10 cellular contexts compared by ENCODE assay signal in the genomic region with DNA sequence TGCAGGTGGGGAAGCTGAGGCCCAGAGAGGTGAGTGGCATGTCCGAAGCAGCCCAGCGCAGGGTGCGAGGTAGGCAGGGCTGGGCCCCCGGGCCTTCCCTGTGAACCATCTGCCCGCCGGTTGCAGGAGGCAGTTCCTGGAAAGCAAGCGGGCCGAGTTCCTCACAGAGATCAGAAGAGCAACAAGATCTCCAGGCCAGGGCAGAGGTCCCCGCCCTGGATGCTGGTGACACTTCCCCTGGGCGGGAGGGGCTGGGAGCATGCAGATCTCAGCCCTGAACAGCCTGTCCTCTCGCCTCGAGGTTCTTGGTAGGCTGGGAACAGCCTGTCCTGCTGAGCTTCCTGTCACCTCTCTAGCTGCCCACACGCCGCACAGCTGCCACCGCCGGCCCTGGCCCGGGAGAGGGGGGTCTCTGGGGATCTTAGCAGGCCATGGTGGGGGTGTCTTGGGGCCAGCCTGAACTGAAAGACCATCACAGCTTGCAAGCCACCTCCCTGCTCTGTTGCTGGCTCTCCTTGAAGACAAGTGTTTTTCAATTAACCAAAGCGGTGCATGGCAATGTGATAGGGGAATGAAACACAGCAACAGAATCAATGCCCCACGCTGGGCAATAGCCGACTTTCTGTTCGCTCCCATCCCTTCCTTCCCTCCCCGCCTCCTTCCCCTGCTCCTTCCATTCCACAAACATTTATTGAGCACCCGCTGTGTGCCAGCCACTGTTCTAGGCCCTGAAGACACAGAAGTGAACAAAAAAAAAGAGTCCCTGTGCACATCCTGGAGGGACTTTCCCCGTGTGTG. TPM values are rescaled to one million over a fixed set of nuclear protein-coding genes. Genes with fewer than 3 reads are reported as not detected.
A peak's percentile ranks its signal among the peaks of the same experiment; 100 is the strongest.
DNase-seq lines count a peak whose midpoint lies in the region; ATAC-seq and TF ChIP-seq lines count a peak whose summit lies in the region.
"Had no signal": no experiment of that assay in that cellular context is flagged by ENCODE, and none has a peak within 500 bp of the region (broad histone marks: within the 10 kb centered on the region; RNA-seq: fewer than 3 reads in every experiment).

No MANE protein-coding gene starts in this region.

- no peak overlapping the region for H3K9ac ChIP-seq in HCT116 (ENCODE audit: low read length)
- peak overlapping the region in 1 of 2 donors; percentile 24 for H3K9ac ChIP-seq in mucosa of rectum (ENCODE audit: low read depth in 1 of 2, low read length in 2 of 2)

- BruUV-seq in HCT116 (replicated peaks; lab: Mats Ljungman, UMichigan), result no TSS peak

- TF ChIP-seq CTCF in CD4-positive, alpha-beta T cell (IDR thresholded peaks at IDR 0.05), result no peak
- TF ChIP-seq CTCF in HCT116 (IDR thresholded peaks at IDR 0.05 in 2 of 3, conservative IDR thresholded peaks at IDR 0.05 in 1 of 3; ENCODE audit: borderline replicate concordance in 1 of 3, insufficient read depth in 1 of 3, low read depth in 2 of 3, low read length in 2 of 3) (no peak), adrenal gland (IDR thresholded peaks at IDR 0.05) (no peak), suprapubic skin (IDR thresholded peaks at IDR 0.05) (no peak)

- H3K4me1 Mint-ChIP-seq in CD4-positive, alpha-beta T cell (ENCODE audit: low read depth), result peaks cover 38% of the 10 kb centered on the region
- H3K4me1 Mint-ChIP-seq in T-helper 2 cell treated with Interferon-gamma antibody and Interleukin-4, amounts not matched to agents 5 μg/mL and 100 μg/mL, for 36 hours (ENCODE audit: low read depth), result peaks cover 61% of the 10 kb centered on the region

- intact Hi-C loops in CD4-positive, alpha-beta T cell (cut with DNase I, micrococcal nuclease), result loop anchor here in 1 of 2 experiments (10.0 kb wide), 1 partner anchor 131 kb away; no protein-coding TSS in a partner anchor
- intact Hi-C loops in HCT116 (cut with micrococcal nuclease) (no loop called here), adrenal gland (cut with DNase I) (loop anchor here in 1 of 2 donors (10.0 kb wide), 1 partner anchor 59 kb away; no protein-coding TSS in a partner anchor)

- H3K4me3 Mint-ChIP-seq in CD4-positive, alpha-beta T cell, result peak overlapping the region; percentile 84
- H3K4me3 Mint-ChIP-seq in T-helper 2 cell treated with Interferon-gamma antibody and Interleukin-4, amounts not matched to agents 5 μg/mL and 100 μg/mL, for 36 hours, result peak overlapping the region; percentile 85

- peak overlapping the region; percentile 99 for H3K27ac Mint-ChIP-seq in CD4-positive, alpha-beta T cell
- H3K27ac Mint-ChIP-seq in T-helper 2 cell treated with Interferon-gamma antibody and Interleukin-4, amounts not matched to agents 5 μg/mL and 100 μg/mL, for 36 hours, result peak overlapping the region; percentile 98

- H3K4me3 ChIP-seq in HCT116 (replicated peaks in 1 of 2; ENCODE audit: low read depth in 1 of 2, low read length in 2 of 2), result no peak overlapping the region
- no peak overlapping the region for H3K4me3 ChIP-seq in adrenal gland
- H3K4me3 ChIP-seq in mucosa of rectum (ENCODE audit: low read length in 2 of 2), result no peak overlapping the region
- no peak overlapping the region for H3K4me3 ChIP-seq in suprapubic skin

- H3K4me1 ChIP-seq in HCT116 (ENCODE audit: control insufficient read depth in 1 of 2, insufficient read depth in 2 of 2, low read length in 2 of 2) (no peaks in the 10 kb centered on the region), adrenal gland (replicated peaks in 1 of 2) (peaks cover 11 to 33% of the 10 kb centered on the region in 2 donors), mucosa of rectum (ENCODE audit: control insufficient read depth in 2 of 2, insufficient read depth in 2 of 2, low read length in 2 of 2) (peaks cover 0 to 9% of the 10 kb centered on the region in 2 donors), suprapubic skin (peaks cover 29% of the 10 kb centered on the region)

- H3K36me3 ChIP-seq in HCT116 (ENCODE audit: control insufficient read depth in 1 of 2, insufficient read depth in 2 of 2, low read length in 2 of 2), result no peaks in the 10 kb centered on the region
- H3K36me3 ChIP-seq in adrenal gland (replicated peaks in 1 of 2), result no peaks in the 10 kb centered on the region
- H3K36me3 ChIP-seq in mucosa of rectum (ENCODE audit: control insufficient read depth in 2 of 2, insufficient read depth in 2 of 2, low read length in 2 of 2), result no peaks in the 10 kb centered on the region
- H3K36me3 ChIP-seq in suprapubic skin, result no peaks in the 10 kb centered on the region

- POLR2A ChIA-PET in CD4-positive, alpha-beta T cell (lab: Charles Lee), result interaction anchor here (0.7 to 5.2 kb wide), 14 partner anchors 9 to 519 kb away, joined by 3 to 195 read pairs (median 6); a partner anchor contains a TSS
- POLR2A ChIA-PET in HCT116 (lab: Charles Lee), result no interaction called here

- no peak overlapping the region for H2AFZ ChIP-seq in HCT116 (ENCODE audit: low read depth, low read length, poor library complexity, severe bottlenecking)

- H3K27me3 Mint-ChIP-seq in CD4-positive, alpha-beta T cell, result no peaks in the 10 kb centered on the region
- H3K27me3 Mint-ChIP-seq in T-helper 2 cell treated with Interferon-gamma antibody and Interleukin-4, amounts not matched to agents 5 μg/mL and 100 μg/mL, for 36 hours (ENCODE audit: low read depth), result no peaks in the 10 kb centered on the region

- CTCF ChIA-PET in CD4-positive, alpha-beta T cell (lab: Charles Lee), result interaction anchor here (1.0 to 2.3 kb wide), 3 partner anchors 28 to 106 kb away, joined by 3 to 24 read pairs (median 4); a partner anchor contains a TSS
- CTCF ChIA-PET in HCT116 (lab: Charles Lee), result no interaction called here

- H3K9me2 ChIP-seq in HCT116 (ENCODE audit: insufficient read depth), result no peaks in the 10 kb centered on the region

- no peak overlapping the region for H3K4me2 ChIP-seq in HCT116 (ENCODE audit: low read length)

- H3K27ac ChIP-seq in CD4-positive, alpha-beta T cell (ENCODE audit: low read depth, low read length), result peak overlapping the region; percentile 91
- no peak overlapping the region for H3K27ac ChIP-seq in HCT116 (ENCODE audit: low read depth, low read length)
- H3K27ac ChIP-seq in adrenal gland, result peak overlapping the region; percentile 16 to 84 (median 51)
- peak overlapping the region; percentile 67 to 71 for H3K27ac ChIP-seq in mucosa of rectum (ENCODE audit: low read depth in 2 of 2, low read length in 2 of 2)
- peak overlapping the region; percentile 66 for H3K27ac ChIP-seq in suprapubic skin

- no peak for TF ChIP-seq EP300 in suprapubic skin (IDR thresholded peaks at IDR 0.05)

- RAD21 ChIA-PET in HCT116 (lab: Charles Lee; ENCODE audit: low non-redundant PET in 1 of 2, low total read pairs in 2 of 2, uncharacterized antibody in 2 of 2, unreplicated experiment in 2 of 2), result no interaction called here

- no peaks in the 10 kb centered on the region for H3K36me3 Mint-ChIP-seq in CD4-positive, alpha-beta T cell (ENCODE audit: low read depth)
- peaks cover under 1% of the 10 kb centered on the region for H3K36me3 Mint-ChIP-seq in T-helper 2 cell treated with Interferon-gamma antibody and Interleukin-4, amounts not matched to agents 5 μg/mL and 100 μg/mL, for 36 hours (ENCODE audit: low read depth)

- H3K9me3 ChIP-seq in CD4-positive, alpha-beta T cell (ENCODE audit: control insufficient read depth, low read length), result no peaks in the 10 kb centered on the region
- H3K9me3 ChIP-seq in HCT116 (ENCODE audit: control insufficient read depth in 1 of 2, insufficient read depth in 1 of 2, low read depth in 1 of 2, low read length in 2 of 2) (peaks cover 0 to under 1% of the 10 kb centered on the region in 2 experiments; a peak in 1 of 4 replicates), adrenal gland (replicated peaks in 1 of 3) (no peaks in the 10 kb centered on the region), mucosa of rectum (ENCODE audit: control insufficient read depth in 2 of 2, low read length in 2 of 2) (no peaks in the 10 kb centered on the region), suprapubic skin (no peaks in the 10 kb centered on the region)

- H3K27me3 ChIP-seq in CD4-positive, alpha-beta T cell (ENCODE audit: control insufficient read depth, insufficient read depth, low read length), result no peaks in the 10 kb centered on the region
- H3K27me3 ChIP-seq in HCT116 (ENCODE audit: insufficient read depth, low read length), result no peaks in the 10 kb centered on the region
- H3K27me3 ChIP-seq in adrenal gland, result no peaks in the 10 kb centered on the region
- H3K27me3 ChIP-seq in mucosa of rectum (ENCODE audit: control insufficient read depth in 2 of 2, insufficient read depth in 2 of 2, low read length in 2 of 2), result no peaks in the 10 kb centered on the region
- no peaks in the 10 kb centered on the region for H3K27me3 ChIP-seq in suprapubic skin

- WGBS in adrenal gland, 4 donors, result 61 to 70% (median 63%) methylated on average over 16 to 24 of the region's 24 CpGs
- 64% methylated on average over 20 of the region's 24 CpGs for WGBS in suprapubic skin

- TF ChIP-seq POLR2A in HCT116 (IDR thresholded peaks at IDR 0.05; ENCODE audit: borderline replicate concordance, extremely low read depth, insufficient read depth, insufficient read length) (no peak), adrenal gland (IDR thresholded peaks at IDR 0.05) (no peak), suprapubic skin (IDR thresholded peaks at IDR 0.05) (no peak)

- TF ChIP-seq RAD21 in HCT116 (IDR thresholded peaks at IDR 0.05; ENCODE audit: low read depth), result no peak

- ATAC-seq in CD4-positive, alpha-beta T cell (ENCODE audit: poor library complexity), result peak; percentile 51
- ATAC-seq in HCT116, result peak; percentile 27; the same call in 1 of the 2 replicates

- H4K20me1 ChIP-seq in HCT116 (ENCODE audit: insufficient read depth), result no peaks in the 10 kb centered on the region

- peak; percentile 23 to 59 (median 38) for DNase-seq in CD4-positive, alpha-beta T cell
- DNase-seq in HCT116 (ENCODE audit: low read depth, low spot score) (no peak), adrenal gland (peak; percentile 55 to 94 (median 73)), suprapubic skin (ENCODE audit: low spot score in 2 of 2) (peak; percentile 87 to 90), globus pallidus (ENCODE audit: low spot score) (no peak), NCI-H2227 treated with DMSO at 0.1 percent for 48 hours (lab: John Stamatoyannopoulos, UW) (no peak)
- DNase-seq in T-helper 2 cell treated with Interferon-gamma antibody and Interleukin-4, amounts not matched to agents 5 μg/mL and 100 μg/mL, for 36 hours (ENCODE audit: low spot score), result peak; percentile 75

- H3K9me3 Mint-ChIP-seq in CD4-positive, alpha-beta T cell, result no peaks in the 10 kb centered on the region
- peaks cover under 1% of the 10 kb centered on the region for H3K9me3 Mint-ChIP-seq in T-helper 2 cell treated with Interferon-gamma antibody and Interleukin-4, amounts not matched to agents 5 μg/mL and 100 μg/mL, for 36 hours

- H3K79me2 ChIP-seq in HCT116 (ENCODE audit: insufficient read depth, low read length), result no peaks in the 10 kb centered on the region

RNA-seq across cellular contexts. Expression of a gene that starts 31.7 kb away (rescaled TPM):
- 10 to 100 TPM; 71.3 to 71.4 TPM for total RNA-seq in CD4-positive, alpha-beta T cell
- total RNA-seq in HCT116 (2021; ENCODE audit: unreplicated experiment) (4.9 TPM), adrenal gland (1 to 10 TPM; 1.6 to 8.3 (median 5.1) TPM), suprapubic skin (10 to 100 TPM in 1 of 4 donors, 1 to 10 TPM in 3; 3.9 to 15.4 (median 7.5) TPM)
- 2.4 and 3.1 TPM in 2 replicates for polyA plus RNA-seq in HCT116 (2012)
- polyA plus RNA-seq in adrenal gland, result 10 to 100 TPM in 1 of 3 donors, 1 to 10 TPM in 1, under 1 TPM in 1; 0.53 to 11.9 (median 6.0) TPM
- polyA plus RNA-seq: neural cell had no signal

RNA-seq across cellular contexts. Expression of a gene that starts 44.8 kb away (rescaled TPM):
- not detected for total RNA-seq in CD4-positive, alpha-beta T cell
- total RNA-seq in HCT116 (2021; ENCODE audit: unreplicated experiment) (not detected), adrenal gland (not detected), suprapubic skin (not detected)
- not detected in 2 replicates for polyA plus RNA-seq in HCT116 (2012)
- not detected for polyA plus RNA-seq in adrenal gland
- total RNA-seq: Daoy had no signal
- polyA plus RNA-seq: neural cell had no signal

RNA-seq across cellular contexts. Expression of a gene that starts 49.1 kb away (rescaled TPM):
- total RNA-seq in CD4-positive, alpha-beta T cell, result not detected
- total RNA-seq in HCT116 (2021; ENCODE audit: unreplicated experiment) (not detected), adrenal gland (not detected), suprapubic skin (not detected)
- polyA plus RNA-seq in HCT116 (2012), result not detected in 2 replicates
- not detected for polyA plus RNA-seq in adrenal gland
- total RNA-seq: Daoy had no signal
- polyA plus RNA-seq: neural cell had no signal

RNA-seq across cellular contexts. Expression of a gene that starts 52.0 kb away (rescaled TPM):
- total RNA-seq in CD4-positive, alpha-beta T cell, result not detected
- total RNA-seq in HCT116 (2021; ENCODE audit: unreplicated experiment) (not detected), adrenal gland (not detected), suprapubic skin (not detected)
- not detected in 2 replicates for polyA plus RNA-seq in HCT116 (2012)
- polyA plus RNA-seq in adrenal gland, result not detected
- total RNA-seq: Daoy had no signal
- polyA plus RNA-seq: neural cell had no signal

RNA-seq across cellular contexts. Expression of a gene that starts 56.8 kb away (rescaled TPM):
- total RNA-seq in CD4-positive, alpha-beta T cell, result not detected
- total RNA-seq in HCT116 (2021; ENCODE audit: unreplicated experiment) (not detected), adrenal gland (not detected), suprapubic skin (not detected)
- polyA plus RNA-seq in HCT116 (2012), result not detected in 2 replicates
- not detected for polyA plus RNA-seq in adrenal gland
- total RNA-seq: Daoy had no signal
- polyA plus RNA-seq: neural cell had no signal

Comparison
In these comparisons a context has a peak if more than half of its experiments do, and no peak if none do; other contexts are left out.
1. DNase-seq: peak in CD4-positive, alpha-beta T cell (10 of 10), T-helper 2 cell treated with Interferon-gamma antibody and Interleukin-4, amounts not matched to agents 5 μg/mL and 100 μg/mL, for 36 hours (single experiment), adrenal gland (7 of 7) and suprapubic skin (2 of 2); none in HCT116 (single experiment), globus pallidus (single experiment) and NCI-H2227 treated with DMSO at 0.1 percent for 48 hours (single experiment).
2. RNA of a gene that starts 31.7 kb away (total RNA-seq): 71.3 to 71.4 TPM in CD4-positive, alpha-beta T cell; 3.9 to 15.4 TPM in suprapubic skin, 1.6 to 8.3 TPM in adrenal gland and 4.9 TPM in HCT116 (single experiment); every median in the first group is over 4 times any median in the second.